ENCODE assay signal across 8 cellular contexts in genomic region chr12:79934309-79935020, GRCh38. TPM values are rescaled to one million over a fixed set of nuclear protein-coding genes. Genes with fewer than 3 reads are reported as not detected.
DNase-seq lines count a peak whose midpoint lies in the region; TF ChIP-seq lines count a peak whose summit lies in the region.

No MANE protein-coding gene starts in this region.

- no peaks in the 10 kb centered on the region for H3K9me3 Mint-ChIP-seq in Caco-2 (ENCODE audit: unreplicated experiment)

- H3K27ac Mint-ChIP-seq in Caco-2 (ENCODE audit: unreplicated experiment), result peak overlapping the region; percentile 71

- peaks cover 19% of the 10 kb centered on the region for H3K36me3 Mint-ChIP-seq in Caco-2 (ENCODE audit: insufficient read depth, unreplicated experiment)

- peak overlapping the region; percentile 83 for H3K4me3 Mint-ChIP-seq in Caco-2 (ENCODE audit: unreplicated experiment)

- peaks cover 5% of the 10 kb centered on the region for H3K4me1 Mint-ChIP-seq in Caco-2 (ENCODE audit: low read depth, unreplicated experiment)

- no peaks in the 10 kb centered on the region for H3K36me3 ChIP-seq in Caco-2 (ENCODE audit: control insufficient read depth, insufficient read depth, low read length)
- H3K36me3 ChIP-seq in kidney epithelial cell (ENCODE audit: control insufficient read depth, insufficient read depth, low read length), result no peaks in the 10 kb centered on the region

- CTCF ChIA-PET in Caco-2 (lab: Charles Lee), result no interaction called here

- DNase-seq in Caco-2, result peak in 1 of 2 experiments; percentile 53
- peak; percentile 15 for DNase-seq in GM20000 (ENCODE audit: low spot score)
- DNase-seq in HT1080 (ENCODE audit: low read depth), result peak; percentile 42
- peak in 4 of 5 experiments; percentile 24 to 59 (median 33) for DNase-seq in T-helper 2 cell
- peak; percentile 38 to 44 for DNase-seq in cardiac fibroblast (ENCODE audit: low read depth in 2 of 2)
- DNase-seq in kidney epithelial cell (ENCODE audit: low read depth), result no peak
- DNase-seq in stimulated activated CD4-positive, alpha-beta T cell treated with anti-CD3 and anti-CD28 coated beads, Interleukin-1b, Interleukin-23, amount 100 ng/mL, for 4 hours (ENCODE audit: low read depth in 2 of 2), result peak; percentile 20 to 32
- no peak for DNase-seq in medulla oblongata (ENCODE audit: extremely low spot score)

- POLR2A ChIA-PET in Caco-2 (lab: Charles Lee), result no interaction called here

- H3K27me3 ChIP-seq in Caco-2 (replicated peaks; ENCODE audit: control insufficient read depth, insufficient read depth, low read length) (no peaks in the 10 kb centered on the region), kidney epithelial cell (ENCODE audit: control insufficient read depth, insufficient read depth, low read length) (no peaks in the 10 kb centered on the region)

- H3K4me3 ChIP-seq in Caco-2 (ENCODE audit: low read depth, low read length) (peak overlapping the region; percentile 100), cardiac fibroblast (replicated peaks in 1 of 2; ENCODE audit: low read depth in 2 of 2, low read length in 2 of 2) (peak overlapping the region; percentile 90 to 98), kidney epithelial cell (ENCODE audit: low read depth, low read length) (peak overlapping the region; percentile 99)

- no TSS peak for BruUV-seq in Caco-2 (replicated peaks; lab: Mats Ljungman, UMichigan)

- H3K4me1 ChIP-seq in Caco-2, result peaks cover 10% of the 10 kb centered on the region; the same call in 1 of the 2 replicates

- no peak for TF ChIP-seq CTCF in Caco-2 (IDR thresholded peaks at IDR 0.05; ENCODE audit: insufficient read depth in 1 of 2, low read depth in 1 of 2, low read length in 1 of 2, severe bottlenecking in 1 of 2, unreplicated experiment in 1 of 2)
- no peak for TF ChIP-seq CTCF in GM20000 (IDR thresholded peaks at IDR 0.05; ENCODE audit: extremely low read depth, missing control alignments)
- no peak for TF ChIP-seq CTCF in cardiac fibroblast (IDR thresholded peaks at IDR 0.05; ENCODE audit: low read depth, low read length)
- TF ChIP-seq CTCF in kidney epithelial cell (IDR thresholded peaks at IDR 0.05; ENCODE audit: insufficient read depth, low read length, poor library complexity, severe bottlenecking), result no peak

- intact Hi-C loops in Caco-2 (cut with micrococcal nuclease; ENCODE audit: unreplicated experiment), result loop anchor here (2.0 to 5.0 kb wide), 4 partner anchors 48 to 517 kb away; no protein-coding TSS in a partner anchor

- no peaks in the 10 kb centered on the region for H3K27me3 Mint-ChIP-seq in Caco-2 (ENCODE audit: insufficient read depth, unreplicated experiment)

- no peaks in the 10 kb centered on the region for H3K9me3 ChIP-seq in Caco-2

RNA-seq across cellular contexts. Expression of gene PPP1R12A, which starts 0.4 kb away (rescaled TPM):
- total RNA-seq in Caco-2 (2022) (60.7 and 62.5 TPM in 2 replicates), kidney epithelial cell (42.6 and 47.2 TPM in 2 replicates)
- 36.3 and 43.4 TPM in 2 replicates for total RNA-seq in HT1080 (2014; rRNA removed; shearing (Covaris generic))
- polyA plus RNA-seq in HT1080 (2015; cell fraction: cytosol; rRNA removed), result 26.5 and 40.2 TPM in 2 replicates
- polyA plus RNA-seq in HT1080 (2015; cell fraction: nucleus; rRNA removed), result 85.9 and 107 TPM in 2 replicates

Comparison
In these comparisons a context has a peak if more than half of its experiments do, and no peak if none do; other contexts are left out.
1. DNase-seq: peak in GM20000 (single experiment), HT1080 (single experiment), T-helper 2 cell (4 of 5), cardiac fibroblast (2 of 2) and stimulated activated CD4-positive, alpha-beta T cell treated with anti-CD3 and anti-CD28 coated beads, Interleukin-1b, Interleukin-23, amount 100 ng/mL, for 4 hours (2 of 2); none in kidney epithelial cell (single experiment) and medulla oblongata (single experiment).
2. Peak in every context shown above with its lines, with median percentiles within 50 percentile points of each other: H3K4me3 ChIP-seq.